ENCODE assay signal across 8 cellular contexts in the genomic region with DNA sequence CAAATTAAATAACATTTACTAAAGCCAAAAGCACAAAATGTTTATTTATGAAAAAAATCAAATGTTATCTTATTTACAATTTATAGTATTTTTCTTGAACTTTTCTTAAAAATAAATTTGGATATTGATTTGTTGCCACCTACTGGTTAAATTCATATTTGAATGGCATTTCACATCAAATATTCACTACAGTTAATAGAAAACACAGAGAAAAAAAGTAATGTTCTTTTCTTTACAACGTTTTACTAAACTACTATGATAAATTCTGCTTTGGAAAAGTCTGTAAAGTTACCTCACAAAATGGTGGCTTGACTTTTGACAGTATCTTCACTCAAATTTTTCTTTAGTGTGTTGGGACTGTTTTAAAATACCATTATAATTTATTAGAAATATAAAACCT. TPM values are rescaled to one million over a fixed set of nuclear protein-coding genes. Genes with fewer than 3 reads are reported as not detected.
DNase-seq lines count a peak whose midpoint lies in the region; ATAC-seq and TF ChIP-seq lines count a peak whose summit lies in the region.

No MANE protein-coding gene starts in this region.

- no peaks in the 10 kb centered on the region for H3K27me3 Mint-ChIP-seq in CD4-positive, CD25-positive, alpha-beta regulatory T cell
- H3K27me3 Mint-ChIP-seq in nephron progenitor cell (ENCODE audit: low read depth, poor library complexity): no peaks in the 10 kb centered on the region

- H3K36me3 Mint-ChIP-seq in CD4-positive, CD25-positive, alpha-beta regulatory T cell: no peaks in the 10 kb centered on the region
- no peaks in the 10 kb centered on the region for H3K36me3 Mint-ChIP-seq in nephron progenitor cell (ENCODE audit: low read depth)

- H3K27ac ChIP-seq in CD4-positive, CD25-positive, alpha-beta regulatory T cell (ENCODE audit: insufficient read depth, low read length, poor library complexity, severe bottlenecking): no peak overlapping the region
- H3K27ac ChIP-seq in Karpas-422 (ENCODE audit: low read length): no peak overlapping the region
- H3K27ac ChIP-seq in mammary epithelial cell (ENCODE audit: insufficient read depth, low read depth, low read length): no peak overlapping the region

- in situ Hi-C loops in mammary epithelial cell (cut with MboI; ENCODE audit: low sequenced_read_pairs in 2 of 2): loop anchor here in 1 of 2 donors (25.0 kb wide), 1 partner anchor 199 kb away; no protein-coding TSS in a partner anchor

- 0% methylated on average over 1 of the region's 1 CpG for WGBS in mammary epithelial cell (ENCODE audit: low coverage, missing lambda C conversion rate)

- H3K4me1 ChIP-seq in CD4-positive, CD25-positive, alpha-beta regulatory T cell (ENCODE audit: control insufficient read depth, insufficient read depth, low read length, poor library complexity, severe bottlenecking): no peaks in the 10 kb centered on the region
- H3K4me1 ChIP-seq in Karpas-422 (ENCODE audit: low read length): no peaks in the 10 kb centered on the region
- peaks cover 4% of the 10 kb centered on the region for H3K4me1 ChIP-seq in mammary epithelial cell (ENCODE audit: insufficient read depth, low read length)

- no peak overlapping the region for H3K4me2 ChIP-seq in Karpas-422 (ENCODE audit: low read depth, low read length, poor library complexity, severe bottlenecking)
- no peak overlapping the region for H3K4me2 ChIP-seq in mammary epithelial cell (ENCODE audit: insufficient read depth, low read depth, low read length)

- TF ChIP-seq CTCF in mammary epithelial cell (conservative IDR thresholded peaks at IDR 0.05 in 1 of 2, IDR thresholded peaks at IDR 0.05 in 1 of 2; ENCODE audit: extremely low read depth in 1 of 2, insufficient read depth in 1 of 2, low read depth in 1 of 2, low read length in 2 of 2) (peak; percentile 28 to 34), nephron progenitor cell (IDR thresholded peaks at IDR 0.05) (peak; percentile 7)

- no peak for ATAC-seq in CD4-positive, CD25-positive, alpha-beta regulatory T cell (ENCODE audit: low read depth in 2 of 2)

- intact Hi-C loops in mammary epithelial cell (cut with micrococcal nuclease): loop anchor here (2.0 to 5.0 kb wide), 3 partner anchors 194 to 413 kb away; no protein-coding TSS in a partner anchor

- H3K27me3 ChIP-seq in CD4-positive, CD25-positive, alpha-beta regulatory T cell (ENCODE audit: control insufficient read depth, insufficient read depth, low read length): no peaks in the 10 kb centered on the region
- H3K27me3 ChIP-seq in Karpas-422 (ENCODE audit: low read length): no peaks in the 10 kb centered on the region
- H3K27me3 ChIP-seq in mammary epithelial cell (ENCODE audit: insufficient read depth, low read length): no peaks in the 10 kb centered on the region

- dilution Hi-C loops in mammary epithelial cell (cut with HindIII; ENCODE audit: low sequenced_read_pairs): no loop called here

- H3K9me3 Mint-ChIP-seq in CD4-positive, CD25-positive, alpha-beta regulatory T cell: no peaks in the 10 kb centered on the region
- no peaks in the 10 kb centered on the region for H3K9me3 Mint-ChIP-seq in nephron progenitor cell

- H2AFZ ChIP-seq in Karpas-422 (ENCODE audit: low read length) (no peak overlapping the region), mammary epithelial cell (ENCODE audit: low read depth, low read length) (no peak overlapping the region)

- H3K79me2 ChIP-seq in Karpas-422 (ENCODE audit: low read length) (no peaks in the 10 kb centered on the region), mammary epithelial cell (ENCODE audit: insufficient read depth, low read length) (peaks cover 71% of the 10 kb centered on the region)

- H3K9me2 ChIP-seq in Karpas-422 (replicated peaks; ENCODE audit: insufficient read depth, low read length): no peaks in the 10 kb centered on the region

- H3K9me3 ChIP-seq in CD4-positive, CD25-positive, alpha-beta regulatory T cell (ENCODE audit: control insufficient read depth in 2 of 2, low read length in 2 of 2): no peaks in the 10 kb centered on the region
- no peaks in the 10 kb centered on the region for H3K9me3 ChIP-seq in Karpas-422 (ENCODE audit: low read length)
- H3K9me3 ChIP-seq in mammary epithelial cell (replicated peaks; ENCODE audit: insufficient read depth, low read length): no peaks in the 10 kb centered on the region

- no peak overlapping the region for H3K4me3 Mint-ChIP-seq in CD4-positive, CD25-positive, alpha-beta regulatory T cell
- H3K4me3 Mint-ChIP-seq in nephron progenitor cell: no peak overlapping the region

- DNase-seq in CD4-positive, CD25-positive, alpha-beta regulatory T cell: peak in 2 of 3 donors; percentile 37 to 61
- DNase-seq in Karpas-422 (peak; percentile 52), mammary epithelial cell (no peak), nephron progenitor cell (no peak), epidermal melanocyte (ENCODE audit: insufficient read length, low spot score) (no peak), GM19238 (ENCODE audit: insufficient read length, low spot score) (no peak), NOMO-1 treated with DMSO at 0.1 percent for 48 hours (lab: John Stamatoyannopoulos, UW; ENCODE audit: unreplicated experiment) (no peak), foreskin melanocyte (no peak)

- H3K4me3 ChIP-seq in CD4-positive, CD25-positive, alpha-beta regulatory T cell (ENCODE audit: low read depth, low read length): no peak overlapping the region
- H3K4me3 ChIP-seq in Karpas-422 (ENCODE audit: low read length) (no peak overlapping the region), mammary epithelial cell (replicated peaks in 1 of 3; ENCODE audit: insufficient read depth in 1 of 3, low read depth in 2 of 3, low read length in 3 of 3) (no peak overlapping the region)

- no peaks in the 10 kb centered on the region for H3K36me3 ChIP-seq in CD4-positive, CD25-positive, alpha-beta regulatory T cell (ENCODE audit: control insufficient read depth, insufficient read depth, low read length)
- H3K36me3 ChIP-seq in Karpas-422 (ENCODE audit: insufficient read depth, low read length): no peaks in the 10 kb centered on the region
- H3K36me3 ChIP-seq in mammary epithelial cell (ENCODE audit: insufficient read depth, low read length): no peaks in the 10 kb centered on the region

- peaks cover 28 to 42% (median 35%) of the 10 kb centered on the region in 4 donors for H3K4me1 Mint-ChIP-seq in CD4-positive, CD25-positive, alpha-beta regulatory T cell
- H3K4me1 Mint-ChIP-seq in nephron progenitor cell: peaks cover 27% of the 10 kb centered on the region

- H3K27ac Mint-ChIP-seq in CD4-positive, CD25-positive, alpha-beta regulatory T cell: no peak overlapping the region
- no peak overlapping the region for H3K27ac Mint-ChIP-seq in nephron progenitor cell

- 0 out of 2 replicates have a peak, but pooled peaks cover 4% of the 10 kb centered on the region for H4K20me1 ChIP-seq in Karpas-422 (ENCODE audit: insufficient read depth, low read depth, low read length)
- no peaks in the 10 kb centered on the region for H4K20me1 ChIP-seq in mammary epithelial cell (ENCODE audit: insufficient read depth, low read length)

- H3K9ac ChIP-seq in Karpas-422 (ENCODE audit: low read length) (no peak overlapping the region), mammary epithelial cell (ENCODE audit: insufficient read depth, low read length) (no peak overlapping the region)

- BruUV-seq in mammary epithelial cell (replicated peaks; lab: Mats Ljungman, UMichigan): no TSS peak

- CTCF ChIA-PET in mammary epithelial cell (lab: Charles Lee; ENCODE audit: low non-redundant PET): interaction anchor here (0.6 kb wide), 1 partner anchor 222 kb away, joined by 4 read pairs; no protein-coding TSS in a partner anchor

RNA-seq across cellular contexts. Expression of gene SRPK2, which starts 52.7 kb away (rescaled TPM):
- total RNA-seq in CD4-positive, CD25-positive, alpha-beta regulatory T cell: 77.2 TPM
- polyA plus RNA-seq in CD4-positive, CD25-positive, alpha-beta regulatory T cell: 10 to 100 TPM; 50.3 to 72.7 (median 59.8) TPM
- 6.7 and 9.0 TPM in 2 replicates for total RNA-seq in Karpas-422 (2014; rRNA removed; shearing (Covaris generic); ENCODE audit: low replicate concordance)
- total RNA-seq in mammary epithelial cell: 10 to 100 TPM; 73.1 to 96.4 TPM
- polyA plus RNA-seq in mammary epithelial cell: 17.1 TPM
- polyA minus RNA-seq in mammary epithelial cell: 43.8 TPM

Comparison
In these comparisons a context has a peak if more than half of its experiments do, and no peak if none do; other contexts are left out.
1. DNase-seq: peak in CD4-positive, CD25-positive, alpha-beta regulatory T cell (2 of 3) and Karpas-422 (single experiment); none in mammary epithelial cell (single experiment), nephron progenitor cell (single experiment), epidermal melanocyte (single experiment), GM19238 (single experiment), NOMO-1 treated with DMSO at 0.1 percent for 48 hours (single experiment) and foreskin melanocyte (single experiment).